ENCODE assay signal across 8 cellular contexts in genomic region chr17:75261336-75262111, GRCh38. TPM values are rescaled to one million over a fixed set of nuclear protein-coding genes. Genes with fewer than 3 reads are reported as not detected.
A peak's percentile ranks its signal among the peaks of the same experiment; 100 is the strongest.
DNase-seq lines count a peak whose midpoint lies in the region; ATAC-seq and TF ChIP-seq lines count a peak whose summit lies in the region.

A gene with protein sequence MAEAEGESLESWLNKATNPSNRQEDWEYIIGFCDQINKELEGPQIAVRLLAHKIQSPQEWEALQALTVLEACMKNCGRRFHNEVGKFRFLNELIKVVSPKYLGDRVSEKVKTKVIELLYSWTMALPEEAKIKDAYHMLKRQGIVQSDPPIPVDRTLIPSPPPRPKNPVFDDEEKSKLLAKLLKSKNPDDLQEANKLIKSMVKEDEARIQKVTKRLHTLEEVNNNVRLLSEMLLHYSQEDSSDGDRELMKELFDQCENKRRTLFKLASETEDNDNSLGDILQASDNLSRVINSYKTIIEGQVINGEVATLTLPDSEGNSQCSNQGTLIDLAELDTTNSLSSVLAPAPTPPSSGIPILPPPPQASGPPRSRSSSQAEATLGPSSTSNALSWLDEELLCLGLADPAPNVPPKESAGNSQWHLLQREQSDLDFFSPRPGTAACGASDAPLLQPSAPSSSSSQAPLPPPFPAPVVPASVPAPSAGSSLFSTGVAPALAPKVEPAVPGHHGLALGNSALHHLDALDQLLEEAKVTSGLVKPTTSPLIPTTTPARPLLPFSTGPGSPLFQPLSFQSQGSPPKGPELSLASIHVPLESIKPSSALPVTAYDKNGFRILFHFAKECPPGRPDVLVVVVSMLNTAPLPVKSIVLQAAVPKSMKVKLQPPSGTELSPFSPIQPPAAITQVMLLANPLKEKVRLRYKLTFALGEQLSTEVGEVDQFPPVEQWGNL (minus strand): TSS chr17:75261606. CDS start chr17:75261587, 19 bp downstream.
MRPS7 (plus strand) TSS chr17:75261879; CDS start chr17:75261901, 22 bp downstream.

- intact Hi-C loops in lower leg skin (cut with DNase I; ENCODE audit: low total_unique reads): no loop called here

- ATAC-seq in GM19438 (IDR thresholded peaks at IDR 0.05; ENCODE audit: low read depth, unreplicated experiment): peak; percentile 91

- TF ChIP-seq POLR2A in lower leg skin (IDR thresholded peaks at IDR 0.05): peak in 1 of 2 donors; percentile 36

- TF ChIP-seq CTCF in lower leg skin (IDR thresholded peaks at IDR 0.05): no peak

- DNase-seq in C1 segment of cervical spinal cord (lab: John Stamatoyannopoulos, UW) (peak; percentile 66 to 99 (median 92)), HK-2 (ENCODE audit: unreplicated experiment) (peak; percentile 95), NCI-H82 (lab: John Stamatoyannopoulos, UW) (peak; percentile 97), dermis microvascular lymphatic vessel endothelial cell (ENCODE audit: low read depth in 2 of 2) (peak; percentile 85 to 93), lower leg skin (ENCODE audit: low spot score in 2 of 2) (peak; percentile 94 to 99)
- peak; percentile 97 for DNase-seq in activated CD4-positive, alpha-beta T cell treated with anti-CD3 and anti-CD28 coated beads, Interleukin-2, amount 50 U/mL, for 48 hours
- DNase-seq in stimulated activated CD4-positive, alpha-beta T cell treated with anti-CD3 and anti-CD28 coated beads, Interleukin-4, amount 100 ng/mL, for 48 hours (ENCODE audit: low read depth in 2 of 2): peak; percentile 95 to 96

- peak within 1 kb of the TSS; percentile 100 for H3K4me3 ChIP-seq in lower leg skin (ENCODE audit: low read depth, poor library complexity, severe bottlenecking)

- WGBS in lower leg skin, 2 donors: 0 to 1% methylated on average over 32 to 57 of the region's 69 CpGs

RNA-seq across cellular contexts. Expression of the first gene that starts in this region (rescaled TPM):
- 6.3 and 12.0 TPM in 2 replicates for total RNA-seq in dermis microvascular lymphatic vessel endothelial cell
- 10 to 100 TPM; 27.5 to 43.1 (median 29.9) TPM for total RNA-seq in lower leg skin

RNA-seq across cellular contexts. Expression of gene MRPS7, which starts in this region (rescaled TPM):
- 60.1 and 70.2 TPM in 2 replicates for total RNA-seq in dermis microvascular lymphatic vessel endothelial cell
- 10 to 100 TPM; 20.7 to 36.0 (median 31.4) TPM for total RNA-seq in lower leg skin

Comparison
In these comparisons a context has a peak if more than half of its experiments do, and no peak if none do; other contexts are left out.
1. Peak in every context shown above with its lines: DNase-seq, ATAC-seq and H3K4me3 ChIP-seq.